ENCODE assay signal across 1 cellular context in genomic region chr1:168610111-168610510, GRCh38.
TF ChIP-seq lines count a peak whose summit lies in the region.

No MANE protein-coding gene starts in this region.

TF ChIP-seq in GM23338, 12 proteins besides CTCF, POLR2A, EP300 and RAD21 (continued from another document):
- TF ChIP-seq REST (IDR thresholded peaks at IDR 0.05; ENCODE audit: unreplicated experiment) (no peak), CREB1 (CRISPR knock-in tag; IDR thresholded peaks at IDR 0.05; ENCODE audit: low read depth) (no peak), EZH2 (IDR thresholded peaks at IDR 0.05; ENCODE audit: low read depth, unreplicated experiment) (no peak), POLR2AphosphoS5 (IDR thresholded peaks at IDR 0.05; ENCODE audit: low read depth) (no peak), ZNF462 (CRISPR knock-in tag; IDR thresholded peaks at IDR 0.05) (no peak), ZNF331 (CRISPR knock-in tag; IDR thresholded peaks at IDR 0.05; ENCODE audit: low read depth) (no peak), STAT1 (IDR thresholded peaks at IDR 0.05; ENCODE audit: unreplicated experiment) (no peak), EZH2phosphoT487 (IDR thresholded peaks at IDR 0.05; ENCODE audit: unreplicated experiment) (no peak), ETS1 (IDR thresholded peaks at IDR 0.05) (no peak)
